Comparison of ENCODE assay signal across 8 cellular contexts in the genomic region with DNA sequence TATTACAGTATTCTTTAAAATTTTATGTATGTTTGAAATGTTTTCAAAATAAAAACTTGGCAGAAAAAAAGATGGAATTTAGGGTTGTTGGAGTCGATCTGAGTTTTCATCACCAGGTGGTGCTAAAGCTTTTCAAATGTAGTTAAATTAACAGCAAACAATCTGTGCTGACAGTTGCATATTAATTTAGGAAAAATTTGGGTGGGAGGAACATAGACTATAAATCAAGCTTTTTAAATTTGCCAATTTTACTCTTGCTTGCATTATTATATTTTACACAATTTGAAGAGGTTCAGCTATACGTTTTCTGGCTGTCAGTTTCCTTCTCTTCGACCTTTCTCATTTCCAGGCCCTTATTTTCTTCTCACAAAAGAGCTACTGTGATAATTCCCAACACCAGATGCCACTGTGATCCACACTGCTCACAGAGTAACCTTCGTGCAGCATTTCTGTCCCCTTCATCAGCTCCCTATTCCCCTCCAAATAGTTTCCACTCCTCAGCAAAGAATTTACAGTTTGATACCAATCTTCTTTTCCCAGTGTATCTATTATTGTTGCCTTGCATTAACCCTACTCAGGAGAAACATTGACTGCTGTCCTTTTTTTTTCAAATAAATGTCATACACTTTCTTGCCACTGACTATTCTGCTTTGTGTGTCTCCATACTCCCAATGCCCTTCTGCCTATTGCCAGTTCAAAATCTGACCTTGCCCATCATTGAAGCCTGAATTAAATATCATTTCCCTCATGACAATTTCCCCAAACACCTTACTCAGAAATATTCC. TPM values are rescaled to one million over a fixed set of nuclear protein-coding genes. Genes with fewer than 3 reads are reported as not detected.
DNase-seq lines count a peak whose midpoint lies in the region; ATAC-seq and TF ChIP-seq lines count a peak whose summit lies in the region.

No MANE protein-coding gene starts in this region.

- H3K4me1 ChIP-seq in SK-N-SH (ENCODE audit: control insufficient read depth in 1 of 2, insufficient read depth in 2 of 2, low read depth in 1 of 2, low read length in 1 of 2) (no peaks in the 10 kb centered on the region), foreskin keratinocyte (no peaks in the 10 kb centered on the region)

- H3K9me3 ChIP-seq in SK-N-SH, result no peaks in the 10 kb centered on the region

- H3K79me2 ChIP-seq in SK-N-SH (ENCODE audit: insufficient read depth), result no peaks in the 10 kb centered on the region

- ATAC-seq in foreskin keratinocyte, result no peak
- ATAC-seq in HG03521 (IDR thresholded peaks at IDR 0.05; ENCODE audit: unreplicated experiment), result no peak
- ATAC-seq in GM19351 (IDR thresholded peaks at IDR 0.05; ENCODE audit: unreplicated experiment), result no peak

- H3K9me2 ChIP-seq in SK-N-SH, result no peaks in the 10 kb centered on the region

- no peak overlapping the region for H3K4me3 ChIP-seq in SK-N-SH (ENCODE audit: low read depth in 2 of 2, low read length in 1 of 2)

- H4K20me1 ChIP-seq in SK-N-SH (ENCODE audit: insufficient read depth), result no peaks in the 10 kb centered on the region

- in situ Hi-C loops in Caki2 (cut with HindIII; ENCODE audit: low pct_unique_long_range_greater_than_20kb, low sequenced_read_pairs), result loop anchor here (5.0 kb wide), 1 partner anchor 205 kb away; no protein-coding TSS in a partner anchor

- 44% methylated on average over 4 of the region's 4 CpGs for WGBS in SK-N-SH (ENCODE audit: low lambda C conversion rate)

- no peak overlapping the region for H2AFZ ChIP-seq in SK-N-SH (ENCODE audit: low read depth)

- CTCF ChIA-PET in SK-N-SH (lab: Yijun Ruan, JAX), result interaction anchor here (0.6 to 3.7 kb wide), 40 partner anchors 10 to 1705 kb away, joined by 3 to 36 read pairs (median 4); a partner anchor contains a TSS

- TF ChIP-seq CTCF in SK-N-SH (IDR thresholded peaks at IDR 0.05) (peak; percentile 83), foreskin keratinocyte (conservative IDR thresholded peaks at IDR 0.05) (peak; percentile 85)

- no peak for TF ChIP-seq EP300 in SK-N-SH (IDR thresholded peaks at IDR 0.05; ENCODE audit: borderline replicate concordance in 1 of 2, low read depth in 1 of 2, low read length in 1 of 2)

- H3K9ac ChIP-seq in SK-N-SH, result no peak overlapping the region

- no peaks in the 10 kb centered on the region for H3K36me3 ChIP-seq in SK-N-SH (replicated peaks in 1 of 2; ENCODE audit: control insufficient read depth in 1 of 2, insufficient read depth in 2 of 2, low read length in 1 of 2)

- H3K27me3 ChIP-seq in SK-N-SH (ENCODE audit: insufficient read depth) (no peaks in the 10 kb centered on the region), foreskin keratinocyte (peaks cover 11% of the 10 kb centered on the region)

- DNase-seq in Caki2 (ENCODE audit: low read depth), result peak; percentile 91
- DNase-seq in HT1080 (ENCODE audit: low read depth), result peak; percentile 53
- DNase-seq in SK-N-SH, result peak; percentile 26
- peak in 1 of 2 donors; percentile 15 for DNase-seq in foreskin keratinocyte
- peak; percentile 53 for DNase-seq in retina
- no peak for DNase-seq in ureter (ENCODE audit: low spot score)

- POLR2A ChIA-PET in SK-N-SH (lab: Yijun Ruan, JAX), result no interaction called here

- H3K27ac ChIP-seq in SK-N-SH (ENCODE audit: low read depth in 2 of 2, low read length in 1 of 2) (peak overlapping the region in 1 of 2 experiments; percentile 2; a peak in 1 of 4 replicates), foreskin keratinocyte (no peak overlapping the region)

- TF ChIP-seq RAD21 in SK-N-SH (IDR thresholded peaks at IDR 0.05; ENCODE audit: low read length), result peak; percentile 87

- H3F3A ChIP-seq in SK-N-SH (replicated peaks; ENCODE audit: insufficient read depth), result no peaks in the 10 kb centered on the region

- no peak overlapping the region for H3K4me2 ChIP-seq in SK-N-SH

TF ChIP-seq in SK-N-SH, 30 proteins besides CTCF, POLR2A, EP300 and RAD21:
- peak; percentile 65 for TF ChIP-seq SMC3 (IDR thresholded peaks at IDR 0.05; ENCODE audit: low read depth, low read length)
- TF ChIP-seq, protein P1, sequence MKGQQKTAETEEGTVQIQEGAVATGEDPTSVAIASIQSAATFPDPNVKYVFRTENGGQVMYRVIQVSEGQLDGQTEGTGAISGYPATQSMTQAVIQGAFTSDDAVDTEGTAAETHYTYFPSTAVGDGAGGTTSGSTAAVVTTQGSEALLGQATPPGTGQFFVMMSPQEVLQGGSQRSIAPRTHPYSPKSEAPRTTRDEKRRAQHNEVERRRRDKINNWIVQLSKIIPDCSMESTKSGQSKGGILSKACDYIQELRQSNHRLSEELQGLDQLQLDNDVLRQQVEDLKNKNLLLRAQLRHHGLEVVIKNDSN (IDR thresholded peaks at IDR 0.05; ENCODE audit: borderline replicate concordance, low read depth), result no peak

RNA-seq across cellular contexts. Expression of a gene that starts 53.4 kb away (rescaled TPM):
- total RNA-seq in Caki2 (2014; rRNA removed; shearing (Covaris generic); ENCODE audit: low replicate concordance), result 24.6 and 34.8 TPM in 2 replicates
- 30.6 and 33.3 TPM in 2 replicates for total RNA-seq in HT1080 (2014; rRNA removed; shearing (Covaris generic))
- polyA plus RNA-seq in HT1080 (2015; cell fraction: cytosol; rRNA removed), result 16.5 and 27.7 TPM in 2 replicates
- 9.9 and 13.2 TPM in 2 replicates for polyA plus RNA-seq in HT1080 (2015; cell fraction: nucleus; rRNA removed)
- polyA plus RNA-seq in SK-N-SH (2012; rRNA removed), result 2.7 and 4.0 TPM in 2 replicates
- polyA plus RNA-seq in SK-N-SH (2012; cell fraction: cytosol; rRNA removed), result 4.8 and 4.9 TPM in 2 replicates
- polyA plus RNA-seq in SK-N-SH (2012; cell fraction: nucleus; rRNA removed), result 1.9 and 2.5 TPM in 2 replicates
- 8.5 and 9.7 TPM in 2 replicates for total RNA-seq in foreskin keratinocyte
- 3.5 and 3.9 TPM in 2 replicates for polyA plus RNA-seq in foreskin keratinocyte
- 10.2 TPM for total RNA-seq in ureter
